Comparison of ENCODE assay signal across 8 cellular contexts in the genomic region with DNA sequence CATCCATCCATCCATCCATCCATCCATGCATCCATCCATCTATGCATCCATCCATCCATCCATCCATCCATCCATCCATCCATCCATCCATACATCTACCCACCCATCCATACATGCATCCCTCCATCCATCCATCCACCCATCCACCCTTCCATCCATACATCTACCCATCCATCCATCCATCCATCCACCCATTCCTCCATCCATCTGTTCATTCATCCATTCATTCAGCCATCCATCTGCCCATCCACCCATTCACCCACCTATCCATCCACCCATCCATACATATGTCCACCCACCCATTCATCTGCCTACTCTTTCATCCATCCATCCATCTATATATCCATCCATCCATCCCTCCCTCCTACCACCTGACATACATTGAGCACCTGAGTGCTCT.
"Had no signal": no experiment of that assay in that cellular context is flagged by ENCODE, and none has a peak within 500 bp of the region (broad histone marks: within the 10 kb centered on the region; RNA-seq: fewer than 3 reads in every experiment).

No MANE protein-coding gene starts in this region.

- FAIRE-seq: G401.6, GM12878, GM12891, GM12892, GM18507, GM19239 had no signal

- H3K4me3 ChIP-seq: GM12878 had no signal

- DNase-seq: GDM1, GF-D8 had no signal
